1 cellular context compared by ENCODE assay signal in genomic region chr3:166111562-166111961, GRCh38.
TF ChIP-seq lines count a peak whose summit lies in the region.

No MANE protein-coding gene starts in this region.

TF ChIP-seq in HEK293, 187 proteins besides CTCF, POLR2A, EP300 and RAD21 (continued from another document):
- no peak for TF ChIP-seq ZNF280D (tag by site-specific recombination; IDR thresholded peaks at IDR 0.05)
- peak; percentile 69 for TF ChIP-seq ZBTB11 (tag by site-specific recombination; conservative IDR thresholded peaks at IDR 0.05; ENCODE audit: low read depth)
- no peak for TF ChIP-seq BCL6B (tag by site-specific recombination; IDR thresholded peaks at IDR 0.05)
- TF ChIP-seq ZBTB44 (tag by site-specific recombination; IDR thresholded peaks at IDR 0.05): no peak
- no peak for TF ChIP-seq ZBTB26 (tag by site-specific recombination; optimal IDR thresholded peaks at IDR 0.05)
- no peak for TF ChIP-seq ZBTB7A (tag by site-specific recombination; IDR thresholded peaks at IDR 0.05; ENCODE audit: low read depth)
- peak; percentile 74 for TF ChIP-seq ZNF426 (tag by site-specific recombination; IDR thresholded peaks at IDR 0.05)
TF ChIP-seq in HEK293: peak in this region for 13.
